1 cellular context compared by ENCODE assay signal in genomic region chr16:763903-764750, GRCh38.
TF ChIP-seq lines count a peak whose summit lies in the region.

No MANE protein-coding gene starts in this region.

TF ChIP-seq in HCT116, 20 proteins besides CTCF, POLR2A, EP300 and RAD21 (continued from another document):
- TF ChIP-seq ZBTB33 (IDR thresholded peaks at IDR 0.05; ENCODE audit: extremely low read depth, insufficient replicate concordance, low read length), result no peak
- TF ChIP-seq EZH2phosphoT487 (IDR thresholded peaks at IDR 0.05; ENCODE audit: borderline replicate concordance), result no peak
- TF ChIP-seq ATF3 (IDR thresholded peaks at IDR 0.05), result no peak
- TF ChIP-seq ELF1 (IDR thresholded peaks at IDR 0.05; ENCODE audit: borderline replicate concordance, low read depth), result no peak
- no peak for TF ChIP-seq CBX3 (IDR thresholded peaks at IDR 0.05; ENCODE audit: low read depth)
- TF ChIP-seq TCF7L2 (IDR thresholded peaks at IDR 0.05; ENCODE audit: borderline replicate concordance, extremely low read depth, insufficient read depth, insufficient read length), result no peak
- TF ChIP-seq MAX (IDR thresholded peaks at IDR 0.05), result no peak
